In the genomic region with DNA sequence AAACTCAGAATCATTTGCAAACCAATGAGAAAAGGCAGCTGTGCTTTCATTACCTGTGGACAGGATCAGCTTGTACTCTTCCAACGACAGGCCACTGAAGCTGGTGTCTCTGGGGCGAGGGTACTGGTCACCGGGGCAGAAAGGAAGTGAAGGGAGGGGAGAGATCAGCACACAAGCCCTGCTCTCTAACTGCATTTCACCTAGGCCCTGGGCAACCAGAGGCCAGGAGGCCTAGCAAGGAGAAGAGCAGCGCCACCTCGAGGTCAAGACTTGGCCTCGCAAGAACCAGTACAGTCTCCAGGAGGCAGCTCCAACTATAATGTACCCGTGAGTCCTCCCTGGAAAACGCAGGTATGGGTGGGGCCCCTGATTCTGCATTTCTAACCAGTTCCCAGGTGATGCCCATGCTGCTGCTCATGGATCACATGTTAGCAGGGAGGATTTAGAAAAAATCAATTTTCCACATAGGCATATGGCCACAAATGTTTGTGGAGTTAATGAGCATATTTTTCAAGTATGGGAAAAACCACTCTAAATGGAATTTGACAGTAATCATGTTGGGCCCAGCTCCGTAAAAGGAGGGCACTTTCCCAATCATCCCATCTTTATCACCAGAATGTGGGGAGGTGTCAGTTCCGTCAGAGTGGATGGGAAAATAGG, we compare ENCODE assay signal across 8 cellular contexts. TPM values are rescaled to one million over a fixed set of nuclear protein-coding genes. Genes with fewer than 3 reads are reported as not detected.
DNase-seq lines count a peak whose midpoint lies in the region; ATAC-seq, FAIRE-seq and TF ChIP-seq lines count a peak whose summit lies in the region.

No MANE protein-coding gene starts in this region.

- 19% methylated on average over 10 of the region's 10 CpGs for WGBS in GM12878 (ENCODE audit: insufficient coverage, insufficient replicate concordance, low lambda C conversion rate, missing lambda C conversion rate)

- no peak for TF ChIP-seq POLR2A in GM12878 (IDR thresholded peaks at IDR 0.05; ENCODE audit: low read depth, low read length)

- intact Hi-C loops in GM12878 (cut with micrococcal nuclease; ENCODE audit: unreplicated experiment), result loop anchor here (1.0 kb wide), 2 partner anchors 111 to 115 kb away; no protein-coding TSS in a partner anchor

- no peaks in the 10 kb centered on the region for H3K27me3 ChIP-seq in GM12878 (replicated peaks in 1 of 2; ENCODE audit: control insufficient read depth in 2 of 2, insufficient read depth in 2 of 2, low read length in 1 of 2)
- no peaks in the 10 kb centered on the region for H3K27me3 ChIP-seq in keratinocyte (ENCODE audit: control insufficient read depth, extremely low read depth, insufficient read depth, low read length)

- POLR2A ChIA-PET in GM12878 (lab: Charles Lee), result interaction anchor here (1.2 to 2.3 kb wide), 2 partner anchors 11 to 110 kb away, joined by 6 read pairs; a partner anchor contains a TSS

- H3K36me3 ChIP-seq in GM12878 (ENCODE audit: control insufficient read depth in 2 of 2, insufficient read depth in 2 of 2, low read length in 1 of 2) (peaks cover 8 to 25% of the 10 kb centered on the region in 2 experiments), keratinocyte (ENCODE audit: control insufficient read depth in 2 of 2, extremely low read depth in 1 of 2, insufficient read depth in 2 of 2, low read length in 2 of 2) (peaks cover 17 to 43% of the 10 kb centered on the region in 2 experiments)

- peak overlapping the region; percentile 35 for H3K9ac ChIP-seq in GM12878 (ENCODE audit: control insufficient read depth, insufficient read depth, low read length)
- H3K9ac ChIP-seq in keratinocyte (ENCODE audit: control insufficient read depth, extremely low read depth, insufficient read depth, low read length), result no peak overlapping the region

- no peak overlapping the region for H3K4me3 ChIP-seq in GM12878
- H3K4me3 ChIP-seq in keratinocyte (ENCODE audit: control insufficient read depth in 2 of 3, extremely low read depth in 1 of 3, insufficient read depth in 2 of 3, low read depth in 1 of 3, low read length in 3 of 3), result no peak overlapping the region

- peak; percentile 59 for FAIRE-seq in GM12878 (lab: Jason Lieb, UNC)
- FAIRE-seq in keratinocyte (lab: Jason Lieb, UNC), result no peak

- no peak for TF ChIP-seq EP300 in GM12878 (IDR thresholded peaks at IDR 0.05; ENCODE audit: borderline replicate concordance in 1 of 2, control insufficient read depth in 1 of 2, low read depth in 2 of 2, low read length in 2 of 2)

- H3K4me1 ChIP-seq in GM12878 (ENCODE audit: control insufficient read depth, insufficient read depth, low read length), result peaks cover 20% of the 10 kb centered on the region
- peaks cover 41% of the 10 kb centered on the region for H3K4me1 ChIP-seq in keratinocyte (ENCODE audit: control insufficient read depth, extremely low read depth, insufficient read depth, low read length)

- in situ Hi-C loops in GM12878 (cut with MboI), result loop anchor here (5.0 kb wide), 1 partner anchor 113 kb away; no protein-coding TSS in a partner anchor

- H3K27ac ChIP-seq in GM12878 (ENCODE audit: control insufficient read depth, insufficient read depth) (peak overlapping the region; percentile 24), keratinocyte (ENCODE audit: control insufficient read depth, insufficient read depth, low read length) (peak overlapping the region; percentile 34)

- CTCF ChIA-PET in GM12878 (lab: Yijun Ruan, JAX), result interaction anchor here (0.7 to 4.3 kb wide), 28 partner anchors 8 to 275 kb away, joined by 3 to 110 read pairs (median 4); a partner anchor contains a TSS

- H4K20me1 ChIP-seq in GM12878 (ENCODE audit: control insufficient read depth, insufficient read depth) (no peaks in the 10 kb centered on the region; the same call in 1 of the 2 replicates), keratinocyte (ENCODE audit: control insufficient read depth, extremely low read depth, insufficient read depth, low read length) (peaks cover 2% of the 10 kb centered on the region)

- dilution Hi-C loops in keratinocyte (cut with MboI; ENCODE audit: extremely low pct_ligation_motif_present, low sequenced_read_pairs), result no loop called here

- 0 out of 2 replicates have a peak overlapping the region, but pooled peaks have one; percentile 7 for H3K4me2 ChIP-seq in GM12878 (ENCODE audit: control insufficient read depth, insufficient read depth)
- no peak overlapping the region for H3K4me2 ChIP-seq in keratinocyte (ENCODE audit: control insufficient read depth, extremely low read depth, insufficient read depth, low read depth, low read length)

- H3K79me2 ChIP-seq in GM12878 (ENCODE audit: control insufficient read depth, insufficient read depth, low read length) (no peaks in the 10 kb centered on the region), keratinocyte (ENCODE audit: control insufficient read depth, insufficient read depth, low read length) (no peaks in the 10 kb centered on the region)

- ATAC-seq in GM18868 (IDR thresholded peaks at IDR 0.05; ENCODE audit: unreplicated experiment), result peak; percentile 55
- peak; percentile 94 for ATAC-seq in GM12878
- ATAC-seq in HG03139 (IDR thresholded peaks at IDR 0.05; ENCODE audit: unreplicated experiment), result no peak

- no peaks in the 10 kb centered on the region for H3K9me3 ChIP-seq in GM12878 (replicated peaks; ENCODE audit: control insufficient read depth, insufficient read depth, low read length)
- no peaks in the 10 kb centered on the region for H3K9me3 ChIP-seq in keratinocyte (ENCODE audit: control insufficient read depth, low read depth, low read length)

- H3K9me1 ChIP-seq in keratinocyte (ENCODE audit: control insufficient read depth, extremely low read depth, insufficient read depth, low read length), result no peaks in the 10 kb centered on the region

- peak; percentile 75 for TF ChIP-seq RAD21 in GM12878 (IDR thresholded peaks at IDR 0.05; ENCODE audit: insufficient read depth, low read depth, low read length)

- H2AFZ ChIP-seq in GM12878 (ENCODE audit: control insufficient read depth, low read depth, low read length), result no peak overlapping the region; the same call in 1 of the 2 replicates
- no peak overlapping the region for H2AFZ ChIP-seq in keratinocyte (ENCODE audit: control insufficient read depth, low read length)

- TF ChIP-seq CTCF in GM12878 (IDR thresholded peaks at IDR 0.05 in 2 of 3, conservative IDR thresholded peaks at IDR 0.05 in 1 of 3; ENCODE audit: control insufficient read depth in 2 of 3, extremely low read depth in 1 of 3, insufficient read depth in 1 of 3, low read depth in 3 of 3, low read length in 3 of 3), result peak; percentile 85 to 89 (median 88)
- TF ChIP-seq CTCF in keratinocyte (optimal IDR thresholded peaks at IDR 0.05 in 1 of 3, IDR thresholded peaks at IDR 0.05 in 1 of 3, conservative IDR thresholded peaks at IDR 0.05 in 1 of 3; ENCODE audit: extremely low read depth in 1 of 3, insufficient read depth in 2 of 3, low read length in 3 of 3), result peak in 2 of 3 experiments; percentile 93 to 97

- RAD21 ChIA-PET in GM12878 (lab: Charles Lee; ENCODE audit: unreplicated experiment), result interaction anchor here (0.7 to 1.8 kb wide), 10 partner anchors 11 to 122 kb away, joined by 3 to 14 read pairs (median 5); a partner anchor contains a TSS

- BruUV-seq in GM12878 (replicated peaks; lab: Mats Ljungman, UMichigan), result no TSS peak

- SMC1A ChIA-PET in GM12878 (lab: Charles Lee; ENCODE audit: uncharacterized antibody, unreplicated experiment), result interaction anchor here (1.1 to 3.8 kb wide), 10 partner anchors 11 to 119 kb away, joined by 3 to 29 read pairs (median 8); a partner anchor contains a TSS

- DNase-seq in AG08396 (ENCODE audit: low spot score), result peak; percentile 65
- DNase-seq in LoVo (ENCODE audit: low spot score), result peak; percentile 60
- peak; percentile 46 for DNase-seq in T-helper 22 cell (ENCODE audit: low read depth)
- DNase-seq in GM12878 (ENCODE audit: low read depth, low spot score), result no peak
- DNase-seq in keratinocyte (ENCODE audit: low read depth, low spot score), result peak; percentile 61
- DNase-seq in stimulated activated CD4-positive, alpha-beta T cell treated with anti-CD3 and anti-CD28 coated beads, Interleukin-4, amount 100 ng/mL, for 24 hours, result peak; percentile 73

RNA-seq across cellular contexts. Expression of a gene that starts 11.0 kb away (rescaled TPM):
- 12.7 and 13.3 TPM in 2 replicates for total RNA-seq in GM12878 (2013; cell fraction: nucleolus; rRNA removed)
- 40.6 and 44.0 TPM in 2 replicates for total RNA-seq in GM12878 (2014; rRNA removed)
- total RNA-seq in GM12878 (2014; rRNA removed; fragmentation: Illumina TruSeq; extraction: Trizol), result 54.5 and 60.1 TPM in 2 replicates
- 80.6 and 90.2 TPM in 2 replicates for total RNA-seq in GM12878 (2021)
- polyA plus RNA-seq in GM12878 (2011; ENCODE audit: low read depth), result 7.9 TPM
- polyA plus RNA-seq in GM12878 (2011; rRNA removed), result 37.1 and 44.3 TPM in 2 replicates
- polyA plus RNA-seq in GM12878 (2011; cell fraction: cytosol; rRNA removed), result 12.9 and 21.3 TPM in 2 replicates
- 11.8 and 18.5 TPM in 2 replicates for polyA plus RNA-seq in GM12878 (2011; cell fraction: nucleus; rRNA removed)
- polyA plus RNA-seq in GM12878 (2012), result 56.3 and 86.6 TPM in 2 replicates
- polyA plus RNA-seq in GM12878 (2014; fragmentation: Illumina TruSeq; extraction: Trizol), result 27.3 and 61.8 TPM in 2 replicates
- polyA plus RNA-seq in GM12878 (2014; fragmentation: Nextera tagmentation; extraction: Ambion mirVana), result 100 to 1,000 TPM; 433 to 478 TPM
- polyA plus RNA-seq in GM12878 (2014; rRNA removed), result 43.5 and 44.2 TPM in 2 replicates
- 100 to 1,000 TPM; 206 to 230 TPM for polyA plus RNA-seq in GM12878 (2016; fragmentation: Nextera tagmentation; extraction: Ambion mirVana)
- polyA minus RNA-seq in GM12878 (2011; rRNA and poly(A)+ RNA removed), result 6.4 and 8.3 TPM in 2 replicates
- 7.2 and 16.2 TPM in 2 replicates for polyA minus RNA-seq in GM12878 (2011; cell fraction: cytosol; rRNA and poly(A)+ RNA removed)
- 4.1 and 5.9 TPM in 2 replicates for polyA minus RNA-seq in GM12878 (2011; cell fraction: nucleus; rRNA and poly(A)+ RNA removed)
- 43.8 to 76.7 TPM (median 71.4 TPM) in 3 replicates for polyA plus RNA-seq in keratinocyte
- 26.5 TPM for polyA plus RNA-seq in keratinocyte (2011; ENCODE audit: low read depth)
- 22.3 and 22.6 TPM in 2 replicates for polyA plus RNA-seq in keratinocyte (2011; cell fraction: cytosol; rRNA removed)
- 11.0 and 12.1 TPM in 2 replicates for polyA plus RNA-seq in keratinocyte (2011; cell fraction: nucleus; rRNA removed)
- polyA plus RNA-seq in keratinocyte (2012; ENCODE audit: low replicate concordance), result 140 and 159 TPM in 2 replicates
- 9.6 to 14.3 TPM (median 12.0 TPM) in 3 replicates for polyA minus RNA-seq in keratinocyte
- 14.4 TPM for polyA minus RNA-seq in keratinocyte (2011; cell fraction: cytosol; rRNA and poly(A)+ RNA removed)
- 3.6 and 5.1 TPM in 2 replicates for polyA minus RNA-seq in keratinocyte (2011; cell fraction: nucleus; rRNA and poly(A)+ RNA removed)

RNA-seq across cellular contexts. Expression of a gene that starts 46.2 kb away (rescaled TPM):
- not detected in 2 replicates for total RNA-seq in GM12878 (2013; cell fraction: nucleolus; rRNA removed)
- total RNA-seq in GM12878 (2014; rRNA removed) (not detected in 2 replicates), GM12878 (2014; rRNA removed; fragmentation: Illumina TruSeq; extraction: Trizol) (not detected in 2 replicates), GM12878 (2021) (not detected in 2 replicates)
- not detected for polyA plus RNA-seq in GM12878 (2011; ENCODE audit: low read depth)
- polyA plus RNA-seq in GM12878 (2011; rRNA removed) (0.15 TPM in 1 of 2 replicates, not detected in the other), GM12878 (2014; fragmentation: Illumina TruSeq; extraction: Trizol) (not detected in 2 replicates), GM12878 (2014; fragmentation: Nextera tagmentation; extraction: Ambion mirVana) (under 1 TPM in 1 of 2 experiments, not detected in 1; 0.02 TPM), GM12878 (2014; rRNA removed) (not detected in 2 replicates), GM12878 (2016; fragmentation: Nextera tagmentation; extraction: Ambion mirVana) (under 1 TPM in 1 of 2 experiments, not detected in 1; 0.09 TPM), keratinocyte (0.05 TPM in 1 of 3 replicates, not detected in the others)
- 0.01 TPM in 1 of 2 replicates, not detected in the other for polyA plus RNA-seq in GM12878 (2011; cell fraction: cytosol; rRNA removed)
- not detected in 2 replicates for polyA plus RNA-seq in GM12878 (2011; cell fraction: nucleus; rRNA removed)
- polyA plus RNA-seq in GM12878 (2012), result not detected in 2 replicates
- polyA minus RNA-seq in GM12878 (2011; rRNA and poly(A)+ RNA removed), result not detected in 2 replicates
- not detected in 2 replicates for polyA minus RNA-seq in GM12878 (2011; cell fraction: cytosol; rRNA and poly(A)+ RNA removed)
- polyA minus RNA-seq in GM12878 (2011; cell fraction: nucleus; rRNA and poly(A)+ RNA removed), result not detected in 2 replicates
- not detected for polyA plus RNA-seq in keratinocyte (2011; ENCODE audit: low read depth)
- polyA plus RNA-seq in keratinocyte (2011; cell fraction: cytosol; rRNA removed), result not detected in 2 replicates
- polyA plus RNA-seq in keratinocyte (2011; cell fraction: nucleus; rRNA removed), result not detected in 2 replicates
- not detected in 2 replicates for polyA plus RNA-seq in keratinocyte (2012; ENCODE audit: low replicate concordance)
- polyA minus RNA-seq in keratinocyte, result not detected in 3 replicates
- polyA minus RNA-seq in keratinocyte (2011; cell fraction: cytosol; rRNA and poly(A)+ RNA removed), result not detected
- polyA minus RNA-seq in keratinocyte (2011; cell fraction: nucleus; rRNA and poly(A)+ RNA removed), result not detected in 2 replicates
